ENCODE assay signal across 26 cellular contexts in genomic region chr10:44330431-44330830, GRCh38.
"Had no signal": no experiment of that assay in that cellular context is flagged by ENCODE, and none has a peak within 500 bp of the region (broad histone marks: within the 10 kb centered on the region; RNA-seq: fewer than 3 reads in every experiment).

No MANE protein-coding gene starts in this region.

- H3K4me3 ChIP-seq: stomach, suprapubic skin, testis, thoracic aorta, thyroid gland, tibial artery, tibial nerve, transverse colon, upper lobe of left lung, upper lobe of right lung, uterus, vagina had no signal

- DNase-seq: stimulated activated CD4-positive, alpha-beta T cell treated with anti-CD3 and anti-CD28 coated beads, Interleukin-2, amount 100 ng/mL, for 48 hours; stimulated activated CD4-positive, alpha-beta T cell treated with anti-CD3 and anti-CD28 coated beads, Interleukin-4, amount 100 ng/mL, for 1 hour; stimulated activated CD4-positive, alpha-beta T cell treated with anti-CD3 and anti-CD28 coated beads, Interleukin-4, amount 100 ng/mL, for 24 hours; stimulated activated CD4-positive, alpha-beta T cell treated with anti-CD3 and anti-CD28 coated beads, Interleukin-4, amount 100 ng/mL, for 4 hours; stimulated activated CD8-positive, alpha-beta memory T cell treated with anti-CD3 and anti-CD28 coated beads, Interleukin-4, amount 100 ng/mL, for 48 hours; stimulated activated naive B cell treated with anti-CD40 and anti-IgM and Interleukin-4, amounts not matched to agents 10 μg/mL and 1 μg/mL and 100 μg/mL, for 72 hours; stimulated activated naive CD4-positive, alpha-beta T cell; stimulated activated naive CD4-positive, alpha-beta T cell treated with Interleukin-2 at 50 U/mL for 16 hours; stimulated activated naive CD8-positive, alpha-beta T cell treated with anti-CD3 and anti-CD28 coated beads, Interleukin-15, amount 100 ng/mL, for 72 hours; stimulated activated naive CD8-positive, alpha-beta T cell treated with anti-CD3 and anti-CD28 coated beads, Interleukin-15, Interleukin-2, amounts not matched to agents 100 U/mL and 50 U/mL, for 24 hours; stomach; substantia nigra; testis; thyroid gland; tibial artery; transverse colon; trophoblast cell; upper lobe of left lung; upper lobe of right lung; uterus had no signal

- H3K27ac ChIP-seq: stomach, suprapubic skin, testis, thoracic aorta, thyroid gland, tibial artery, tibial nerve, transverse colon, upper lobe of left lung, upper lobe of right lung, uterus, vagina had no signal

- H3K36me3 ChIP-seq: stomach, suprapubic skin, thoracic aorta, thyroid gland, tibial artery, tibial nerve, transverse colon, upper lobe of left lung, upper lobe of right lung, uterus, vagina had no signal

- H3K27me3 ChIP-seq: stomach, suprapubic skin, testis, thyroid gland, tibial artery, tibial nerve, transverse colon, upper lobe of left lung, upper lobe of right lung, uterus, vagina had no signal

- ATAC-seq: stimulated activated effector memory CD8-positive, alpha-beta T cell treated with anti-CD3 and anti-CD28 coated beads, Interleukin-12 subunit alpha, Interleukin-12 subunit beta, amount 100 ng/mL, for 72 hours; stimulated activated memory B cell treated with anti-CD40 and anti-IgM and Interleukin-4, amounts not matched to agents 10 μg/mL and 1 μg/mL and 100 μg/mL, for 72 hours; stimulated activated naive B cell treated with anti-CD40 and anti-IgM and Interleukin-4, amounts not matched to agents 10 μg/mL and 1 μg/mL and 100 μg/mL, for 72 hours; stimulated activated naive CD8-positive, alpha-beta T cell treated with anti-CD3 and anti-CD28 coated beads, Interleukin-15, amount 100 ng/mL, for 72 hours; stimulated activated naive CD8-positive, alpha-beta T cell treated with anti-CD3 and anti-CD28 coated beads, Interleukin-15, Interleukin-2, amounts not matched to agents 100 U/mL and 50 U/mL, for 24 hours; upper lobe of right lung had no signal

- H3K9me3 ChIP-seq: stomach, suprapubic skin, testis, thoracic aorta, thyroid gland, tibial artery, tibial nerve, transverse colon, upper lobe of left lung, upper lobe of right lung, uterus, vagina had no signal

- H3K4me1 ChIP-seq: suprapubic skin, testis, tibial nerve, upper lobe of left lung, upper lobe of right lung, vagina had no signal
